In the genomic region with DNA sequence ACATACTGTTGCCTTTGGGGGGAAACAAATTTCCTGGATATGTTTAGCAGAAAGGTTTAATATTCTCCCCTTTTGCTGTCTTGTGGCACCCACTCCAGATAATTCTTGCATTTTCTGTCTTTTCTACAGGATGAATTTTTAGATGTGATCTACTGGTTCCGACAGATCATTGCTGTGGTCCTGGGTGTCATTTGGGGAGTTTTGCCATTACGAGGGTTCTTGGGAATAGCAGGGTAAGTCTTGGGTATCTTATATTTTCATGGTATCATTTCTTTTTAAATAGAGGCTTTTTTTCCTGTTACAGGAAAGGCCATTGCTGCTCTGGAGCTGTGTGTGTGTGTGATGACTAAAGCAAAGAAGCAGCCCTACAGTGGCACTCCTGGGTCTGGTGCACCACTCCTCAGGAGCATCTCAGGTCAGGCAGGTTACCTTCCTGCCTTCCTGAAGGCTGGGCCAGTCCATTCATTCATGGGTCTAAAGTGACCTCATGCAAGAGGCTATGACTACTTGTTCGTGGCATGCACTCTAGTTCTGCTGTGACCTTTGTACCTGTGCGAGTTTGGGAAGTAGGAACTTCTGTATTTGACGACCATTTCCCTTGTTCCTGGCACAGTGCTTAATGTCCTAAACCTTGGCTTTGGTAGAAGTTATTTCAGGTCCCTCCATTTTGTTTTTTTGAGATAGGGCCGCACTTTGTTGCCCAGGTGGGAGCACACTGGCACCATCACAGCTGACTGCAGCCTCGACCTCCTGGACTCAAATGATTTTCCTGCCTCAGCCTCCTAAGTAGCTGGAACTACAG, we compare ENCODE assay signal across 1 cellular context.
TF ChIP-seq lines count a peak whose summit lies in the region.

No MANE protein-coding gene starts in this region.

TF ChIP-seq in HepG2, 621 proteins besides CTCF, POLR2A, EP300 and RAD21 (continues in another document):
- peak; percentile 59; the same call in 1 of the 2 replicates for TF ChIP-seq SOX5 (CRISPR knock-in tag; IDR thresholded peaks at IDR 0.05; ENCODE audit: borderline replicate concordance)
- TF ChIP-seq TARDBP (CRISPR knock-in tag; IDR thresholded peaks at IDR 0.05), result 0 out of 2 replicates have a peak, but pooled peaks have one; percentile 47
- TF ChIP-seq, protein P1, sequence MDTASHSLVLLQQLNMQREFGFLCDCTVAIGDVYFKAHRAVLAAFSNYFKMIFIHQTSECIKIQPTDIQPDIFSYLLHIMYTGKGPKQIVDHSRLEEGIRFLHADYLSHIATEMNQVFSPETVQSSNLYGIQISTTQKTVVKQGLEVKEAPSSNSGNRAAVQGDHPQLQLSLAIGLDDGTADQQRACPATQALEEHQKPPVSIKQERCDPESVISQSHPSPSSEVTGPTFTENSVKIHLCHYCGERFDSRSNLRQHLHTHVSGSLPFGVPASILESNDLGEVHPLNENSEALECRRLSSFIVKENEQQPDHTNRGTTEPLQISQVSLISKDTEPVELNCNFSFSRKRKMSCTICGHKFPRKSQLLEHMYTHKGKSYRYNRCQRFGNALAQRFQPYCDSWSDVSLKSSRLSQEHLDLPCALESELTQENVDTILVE (CRISPR knock-in tag; IDR thresholded peaks at IDR 0.05), result peak; percentile 56
- TF ChIP-seq THAP11 (CRISPR knock-in tag; IDR thresholded peaks at IDR 0.05), result peak; percentile 75
- TF ChIP-seq SRY (CRISPR knock-in tag; IDR thresholded peaks at IDR 0.05), result peak; percentile 31; the same call in 1 of the 2 replicates
- TF ChIP-seq SSRP1 (CRISPR knock-in tag; IDR thresholded peaks at IDR 0.05), result peak; percentile 96
- TF ChIP-seq RBM22 (optimal IDR thresholded peaks at IDR 0.05; ENCODE audit: low read length), result peak; percentile 30
- TF ChIP-seq YEATS2 (CRISPR knock-in tag; IDR thresholded peaks at IDR 0.05; ENCODE audit: borderline replicate concordance), result peak; percentile 44; the same call in 1 of the 2 replicates
- no peak for TF ChIP-seq SOX6 (IDR thresholded peaks at IDR 0.05)
- peak; percentile 44; the same call in 1 of the 2 replicates for TF ChIP-seq SOX6 (CRISPR knock-in tag; IDR thresholded peaks at IDR 0.05)
- TF ChIP-seq, protein P2, sequence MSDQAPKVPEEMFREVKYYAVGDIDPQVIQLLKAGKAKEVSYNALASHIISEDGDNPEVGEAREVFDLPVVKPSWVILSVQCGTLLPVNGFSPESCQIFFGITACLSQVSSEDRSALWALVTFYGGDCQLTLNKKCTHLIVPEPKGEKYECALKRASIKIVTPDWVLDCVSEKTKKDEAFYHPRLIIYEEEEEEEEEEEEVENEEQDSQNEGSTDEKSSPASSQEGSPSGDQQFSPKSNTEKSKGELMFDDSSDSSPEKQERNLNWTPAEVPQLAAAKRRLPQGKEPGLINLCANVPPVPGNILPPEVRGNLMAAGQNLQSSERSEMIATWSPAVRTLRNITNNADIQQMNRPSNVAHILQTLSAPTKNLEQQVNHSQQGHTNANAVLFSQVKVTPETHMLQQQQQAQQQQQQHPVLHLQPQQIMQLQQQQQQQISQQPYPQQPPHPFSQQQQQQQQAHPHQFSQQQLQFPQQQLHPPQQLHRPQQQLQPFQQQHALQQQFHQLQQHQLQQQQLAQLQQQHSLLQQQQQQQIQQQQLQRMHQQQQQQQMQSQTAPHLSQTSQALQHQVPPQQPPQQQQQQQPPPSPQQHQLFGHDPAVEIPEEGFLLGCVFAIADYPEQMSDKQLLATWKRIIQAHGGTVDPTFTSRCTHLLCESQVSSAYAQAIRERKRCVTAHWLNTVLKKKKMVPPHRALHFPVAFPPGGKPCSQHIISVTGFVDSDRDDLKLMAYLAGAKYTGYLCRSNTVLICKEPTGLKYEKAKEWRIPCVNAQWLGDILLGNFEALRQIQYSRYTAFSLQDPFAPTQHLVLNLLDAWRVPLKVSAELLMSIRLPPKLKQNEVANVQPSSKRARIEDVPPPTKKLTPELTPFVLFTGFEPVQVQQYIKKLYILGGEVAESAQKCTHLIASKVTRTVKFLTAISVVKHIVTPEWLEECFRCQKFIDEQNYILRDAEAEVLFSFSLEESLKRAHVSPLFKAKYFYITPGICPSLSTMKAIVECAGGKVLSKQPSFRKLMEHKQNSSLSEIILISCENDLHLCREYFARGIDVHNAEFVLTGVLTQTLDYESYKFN (CRISPR knock-in tag; conservative IDR thresholded peaks at IDR 0.05), result peak; percentile 87
- TF ChIP-seq ZNF264 (CRISPR knock-in tag; IDR thresholded peaks at IDR 0.05), result no peak
- TF ChIP-seq FOXK2 (IDR thresholded peaks at IDR 0.05), result 0 out of 2 replicates have a peak, but pooled peaks have one; percentile 26
- no peak for TF ChIP-seq MATR3 (CRISPR knock-in tag; IDR thresholded peaks at IDR 0.05)
- peak; percentile 59 for TF ChIP-seq MED1 (CRISPR knock-in tag; IDR thresholded peaks at IDR 0.05)
- TF ChIP-seq ZBTB7A (CRISPR knock-in tag; IDR thresholded peaks at IDR 0.05), result no peak
- TF ChIP-seq SMAD3 (CRISPR knock-in tag; IDR thresholded peaks at IDR 0.05), result peak; percentile 72; the same call in 1 of the 2 replicates
- peak; percentile 97 for TF ChIP-seq JUN (CRISPR knock-in tag; IDR thresholded peaks at IDR 0.05)
- TF ChIP-seq CEBPG (CRISPR knock-in tag; IDR thresholded peaks at IDR 0.05), result peak; percentile 40; the same call in 1 of the 2 replicates
- TF ChIP-seq ZMYM4 (CRISPR knock-in tag; IDR thresholded peaks at IDR 0.05), result peak; percentile 40; the same call in 1 of the 2 replicates
- peak; percentile 67 for TF ChIP-seq TBX2 (CRISPR knock-in tag; IDR thresholded peaks at IDR 0.05; ENCODE audit: borderline replicate concordance)
- TF ChIP-seq GABPA (IDR thresholded peaks at IDR 0.05; ENCODE audit: low read depth, low read length), result no peak
- TF ChIP-seq GABPA (CRISPR knock-in tag; IDR thresholded peaks at IDR 0.05; ENCODE audit: low read depth), result no peak
- 0 out of 2 replicates have a peak, but pooled peaks have one; percentile 5 for TF ChIP-seq ZNF567 (CRISPR knock-in tag; IDR thresholded peaks at IDR 0.05; ENCODE audit: borderline replicate concordance)
- peak; percentile 87 for TF ChIP-seq JUND (CRISPR knock-in tag; IDR thresholded peaks at IDR 0.05)
- TF ChIP-seq SAP130 (CRISPR knock-in tag; IDR thresholded peaks at IDR 0.05; ENCODE audit: low read depth), result peak; percentile 97
- peak; percentile 61; the same call in 1 of the 2 replicates for TF ChIP-seq MIXL1 (CRISPR knock-in tag; IDR thresholded peaks at IDR 0.05)
- TF ChIP-seq, protein P3, sequence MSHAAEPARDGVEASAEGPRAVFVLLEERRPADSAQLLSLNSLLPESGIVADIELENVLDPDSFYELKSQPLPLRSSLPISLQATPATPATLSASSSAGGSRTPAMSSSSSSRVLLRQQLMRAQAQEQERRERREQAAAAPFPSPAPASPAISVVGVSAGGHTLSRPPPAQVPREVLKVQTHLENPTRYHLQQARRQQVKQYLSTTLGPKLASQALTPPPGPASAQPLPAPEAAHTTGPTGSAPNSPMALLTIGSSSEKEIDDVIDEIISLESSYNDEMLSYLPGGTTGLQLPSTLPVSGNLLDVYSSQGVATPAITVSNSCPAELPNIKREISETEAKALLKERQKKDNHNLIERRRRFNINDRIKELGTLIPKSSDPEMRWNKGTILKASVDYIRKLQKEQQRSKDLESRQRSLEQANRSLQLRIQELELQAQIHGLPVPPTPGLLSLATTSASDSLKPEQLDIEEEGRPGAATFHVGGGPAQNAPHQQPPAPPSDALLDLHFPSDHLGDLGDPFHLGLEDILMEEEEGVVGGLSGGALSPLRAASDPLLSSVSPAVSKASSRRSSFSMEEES (CRISPR knock-in tag; IDR thresholded peaks at IDR 0.05), result peak; percentile 42; the same call in 1 of the 2 replicates
- no peak for TF ChIP-seq GPN1 (CRISPR knock-in tag; IDR thresholded peaks at IDR 0.05; ENCODE audit: borderline replicate concordance)
- TF ChIP-seq KDM6A (CRISPR knock-in tag; IDR thresholded peaks at IDR 0.05; ENCODE audit: low read depth), result peak; percentile 86
- TF ChIP-seq ZNF350 (CRISPR knock-in tag; IDR thresholded peaks at IDR 0.05; ENCODE audit: borderline replicate concordance, low read depth), result peak; percentile 54; the same call in 1 of the 2 replicates
- TF ChIP-seq, protein P4, sequence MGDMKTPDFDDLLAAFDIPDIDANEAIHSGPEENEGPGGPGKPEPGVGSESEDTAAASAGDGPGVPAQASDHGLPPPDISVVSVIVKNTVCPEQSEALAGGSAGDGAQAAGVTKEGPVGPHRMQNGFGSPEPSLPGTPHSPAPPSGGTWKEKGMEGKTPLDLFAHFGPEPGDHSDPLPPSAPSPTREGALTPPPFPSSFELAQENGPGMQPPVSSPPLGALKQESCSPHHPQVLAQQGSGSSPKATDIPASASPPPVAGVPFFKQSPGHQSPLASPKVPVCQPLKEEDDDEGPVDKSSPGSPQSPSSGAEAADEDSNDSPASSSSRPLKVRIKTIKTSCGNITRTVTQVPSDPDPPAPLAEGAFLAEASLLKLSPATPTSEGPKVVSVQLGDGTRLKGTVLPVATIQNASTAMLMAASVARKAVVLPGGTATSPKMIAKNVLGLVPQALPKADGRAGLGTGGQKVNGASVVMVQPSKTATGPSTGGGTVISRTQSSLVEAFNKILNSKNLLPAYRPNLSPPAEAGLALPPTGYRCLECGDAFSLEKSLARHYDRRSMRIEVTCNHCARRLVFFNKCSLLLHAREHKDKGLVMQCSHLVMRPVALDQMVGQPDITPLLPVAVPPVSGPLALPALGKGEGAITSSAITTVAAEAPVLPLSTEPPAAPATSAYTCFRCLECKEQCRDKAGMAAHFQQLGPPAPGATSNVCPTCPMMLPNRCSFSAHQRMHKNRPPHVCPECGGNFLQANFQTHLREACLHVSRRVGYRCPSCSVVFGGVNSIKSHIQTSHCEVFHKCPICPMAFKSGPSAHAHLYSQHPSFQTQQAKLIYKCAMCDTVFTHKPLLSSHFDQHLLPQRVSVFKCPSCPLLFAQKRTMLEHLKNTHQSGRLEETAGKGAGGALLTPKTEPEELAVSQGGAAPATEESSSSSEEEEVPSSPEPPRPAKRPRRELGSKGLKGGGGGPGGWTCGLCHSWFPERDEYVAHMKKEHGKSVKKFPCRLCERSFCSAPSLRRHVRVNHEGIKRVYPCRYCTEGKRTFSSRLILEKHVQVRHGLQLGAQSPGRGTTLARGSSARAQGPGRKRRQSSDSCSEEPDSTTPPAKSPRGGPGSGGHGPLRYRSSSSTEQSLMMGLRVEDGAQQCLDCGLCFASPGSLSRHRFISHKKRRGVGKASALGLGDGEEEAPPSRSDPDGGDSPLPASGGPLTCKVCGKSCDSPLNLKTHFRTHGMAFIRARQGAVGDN (CRISPR knock-in tag; IDR thresholded peaks at IDR 0.05), result no peak
- no peak for TF ChIP-seq ZNF879 (CRISPR knock-in tag; IDR thresholded peaks at IDR 0.05)
- TF ChIP-seq, protein P5, sequence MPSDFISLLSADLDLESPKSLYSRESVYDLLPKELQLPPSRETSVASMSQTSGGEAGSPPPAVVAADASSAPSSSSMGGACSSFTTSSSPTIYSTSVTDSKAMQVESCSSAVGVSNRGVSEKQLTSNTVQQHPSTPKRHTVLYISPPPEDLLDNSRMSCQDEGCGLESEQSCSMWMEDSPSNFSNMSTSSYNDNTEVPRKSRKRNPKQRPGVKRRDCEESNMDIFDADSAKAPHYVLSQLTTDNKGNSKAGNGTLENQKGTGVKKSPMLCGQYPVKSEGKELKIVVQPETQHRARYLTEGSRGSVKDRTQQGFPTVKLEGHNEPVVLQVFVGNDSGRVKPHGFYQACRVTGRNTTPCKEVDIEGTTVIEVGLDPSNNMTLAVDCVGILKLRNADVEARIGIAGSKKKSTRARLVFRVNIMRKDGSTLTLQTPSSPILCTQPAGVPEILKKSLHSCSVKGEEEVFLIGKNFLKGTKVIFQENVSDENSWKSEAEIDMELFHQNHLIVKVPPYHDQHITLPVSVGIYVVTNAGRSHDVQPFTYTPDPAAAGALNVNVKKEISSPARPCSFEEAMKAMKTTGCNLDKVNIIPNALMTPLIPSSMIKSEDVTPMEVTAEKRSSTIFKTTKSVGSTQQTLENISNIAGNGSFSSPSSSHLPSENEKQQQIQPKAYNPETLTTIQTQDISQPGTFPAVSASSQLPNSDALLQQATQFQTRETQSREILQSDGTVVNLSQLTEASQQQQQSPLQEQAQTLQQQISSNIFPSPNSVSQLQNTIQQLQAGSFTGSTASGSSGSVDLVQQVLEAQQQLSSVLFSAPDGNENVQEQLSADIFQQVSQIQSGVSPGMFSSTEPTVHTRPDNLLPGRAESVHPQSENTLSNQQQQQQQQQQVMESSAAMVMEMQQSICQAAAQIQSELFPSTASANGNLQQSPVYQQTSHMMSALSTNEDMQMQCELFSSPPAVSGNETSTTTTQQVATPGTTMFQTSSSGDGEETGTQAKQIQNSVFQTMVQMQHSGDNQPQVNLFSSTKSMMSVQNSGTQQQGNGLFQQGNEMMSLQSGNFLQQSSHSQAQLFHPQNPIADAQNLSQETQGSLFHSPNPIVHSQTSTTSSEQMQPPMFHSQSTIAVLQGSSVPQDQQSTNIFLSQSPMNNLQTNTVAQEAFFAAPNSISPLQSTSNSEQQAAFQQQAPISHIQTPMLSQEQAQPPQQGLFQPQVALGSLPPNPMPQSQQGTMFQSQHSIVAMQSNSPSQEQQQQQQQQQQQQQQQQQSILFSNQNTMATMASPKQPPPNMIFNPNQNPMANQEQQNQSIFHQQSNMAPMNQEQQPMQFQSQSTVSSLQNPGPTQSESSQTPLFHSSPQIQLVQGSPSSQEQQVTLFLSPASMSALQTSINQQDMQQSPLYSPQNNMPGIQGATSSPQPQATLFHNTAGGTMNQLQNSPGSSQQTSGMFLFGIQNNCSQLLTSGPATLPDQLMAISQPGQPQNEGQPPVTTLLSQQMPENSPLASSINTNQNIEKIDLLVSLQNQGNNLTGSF (CRISPR knock-in tag; IDR thresholded peaks at IDR 0.05), result no peak
- peak; percentile 97 for TF ChIP-seq ZBTB21 (CRISPR knock-in tag; IDR thresholded peaks at IDR 0.05)
- peak; percentile 57; the same call in 1 of the 2 replicates for TF ChIP-seq ZNF292 (CRISPR knock-in tag; IDR thresholded peaks at IDR 0.05; ENCODE audit: borderline replicate concordance, low read depth)
- TF ChIP-seq, protein P6, sequence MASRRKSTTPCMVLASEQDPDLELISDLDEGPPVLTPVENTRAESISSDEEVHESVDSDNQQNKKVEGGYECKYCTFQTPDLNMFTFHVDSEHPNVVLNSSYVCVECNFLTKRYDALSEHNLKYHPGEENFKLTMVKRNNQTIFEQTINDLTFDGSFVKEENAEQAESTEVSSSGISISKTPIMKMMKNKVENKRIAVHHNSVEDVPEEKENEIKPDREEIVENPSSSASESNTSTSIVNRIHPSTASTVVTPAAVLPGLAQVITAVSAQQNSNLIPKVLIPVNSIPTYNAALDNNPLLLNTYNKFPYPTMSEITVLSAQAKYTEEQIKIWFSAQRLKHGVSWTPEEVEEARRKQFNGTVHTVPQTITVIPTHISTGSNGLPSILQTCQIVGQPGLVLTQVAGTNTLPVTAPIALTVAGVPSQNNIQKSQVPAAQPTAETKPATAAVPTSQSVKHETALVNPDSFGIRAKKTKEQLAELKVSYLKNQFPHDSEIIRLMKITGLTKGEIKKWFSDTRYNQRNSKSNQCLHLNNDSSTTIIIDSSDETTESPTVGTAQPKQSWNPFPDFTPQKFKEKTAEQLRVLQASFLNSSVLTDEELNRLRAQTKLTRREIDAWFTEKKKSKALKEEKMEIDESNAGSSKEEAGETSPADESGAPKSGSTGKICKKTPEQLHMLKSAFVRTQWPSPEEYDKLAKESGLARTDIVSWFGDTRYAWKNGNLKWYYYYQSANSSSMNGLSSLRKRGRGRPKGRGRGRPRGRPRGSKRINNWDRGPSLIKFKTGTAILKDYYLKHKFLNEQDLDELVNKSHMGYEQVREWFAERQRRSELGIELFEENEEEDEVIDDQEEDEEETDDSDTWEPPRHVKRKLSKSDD (CRISPR knock-in tag; IDR thresholded peaks at IDR 0.05; ENCODE audit: low read depth), result peak; percentile 94; the same call in 1 of the 2 replicates
